ENCODE assay signal across 1 cellular context in genomic region chr14:73886449-73887115, GRCh38.
TF ChIP-seq lines count a peak whose summit lies in the region.

TSS of gene ZNF410 (plus strand) at chr14:73886859. CDS start at chr14:73892176, 5,317 bp downstream.

TF ChIP-seq in GM23338, 12 proteins besides CTCF, POLR2A, EP300 and RAD21 (continued from another document):
- TF ChIP-seq NANOG (IDR thresholded peaks at IDR 0.05; ENCODE audit: borderline replicate concordance), result no peak
- no peak for TF ChIP-seq ZNF462 (CRISPR knock-in tag; IDR thresholded peaks at IDR 0.05)
- TF ChIP-seq JUNB (IDR thresholded peaks at IDR 0.05; ENCODE audit: unreplicated experiment), result no peak
- no peak for TF ChIP-seq EZH2 (IDR thresholded peaks at IDR 0.05; ENCODE audit: low read depth, unreplicated experiment)
- TF ChIP-seq STAT1 (IDR thresholded peaks at IDR 0.05; ENCODE audit: unreplicated experiment), result no peak
- peak; percentile 64; the same call in 1 of the 2 replicates for TF ChIP-seq ETS1 (IDR thresholded peaks at IDR 0.05)
- TF ChIP-seq POLR2AphosphoS5 (IDR thresholded peaks at IDR 0.05; ENCODE audit: low read depth), result peak; percentile 91
